Comparison of ENCODE assay signal across 8 cellular contexts in genomic region chr1:169604781-169605560, GRCh38. TPM values are rescaled to one million over a fixed set of nuclear protein-coding genes. Genes with fewer than 3 reads are reported as not detected.
DNase-seq lines count a peak whose midpoint lies in the region; ATAC-seq, FAIRE-seq and TF ChIP-seq lines count a peak whose summit lies in the region.
"Had no signal": no experiment of that assay in that cellular context is flagged by ENCODE, and none has a peak within 500 bp of the region (broad histone marks: within the 10 kb centered on the region; RNA-seq: fewer than 3 reads in every experiment).

No MANE protein-coding gene starts in this region.

- H3K4me1 ChIP-seq in stomach: no peaks in the 10 kb centered on the region
- H3K4me1 ChIP-seq: SJSA1 had no signal

- TF ChIP-seq EP300 in stomach (IDR thresholded peaks at IDR 0.05): no peak

- peaks cover 0 to 9% (median 0%) of the 10 kb centered on the region in 3 donors for H3K27me3 ChIP-seq in stomach

- peak overlapping the region; percentile 87 for H3K27ac Mint-ChIP-seq in activated naive CD8-positive, alpha-beta T cell treated with anti-CD3 and anti-CD28 coated beads, Interleukin-2, amount 10 ng/mL, durations not matched to agents 7 days and 5 days
- peak overlapping the region; percentile 58 for H3K27ac Mint-ChIP-seq in stimulated activated memory B cell treated with anti-CD40 and anti-IgM and Interleukin-4, amounts not matched to agents 10 μg/mL and 1 μg/mL and 100 μg/mL, for 72 hours

- H3K27me3 Mint-ChIP-seq in activated naive CD8-positive, alpha-beta T cell treated with anti-CD3 and anti-CD28 coated beads, Interleukin-2, amount 10 ng/mL, durations not matched to agents 7 days and 5 days: no peaks in the 10 kb centered on the region
- H3K27me3 Mint-ChIP-seq in stimulated activated memory B cell treated with anti-CD40 and anti-IgM and Interleukin-4, amounts not matched to agents 10 μg/mL and 1 μg/mL and 100 μg/mL, for 72 hours: no peaks in the 10 kb centered on the region

- H3K9me3 Mint-ChIP-seq in activated naive CD8-positive, alpha-beta T cell treated with anti-CD3 and anti-CD28 coated beads, Interleukin-2, amount 10 ng/mL, durations not matched to agents 7 days and 5 days: no peaks in the 10 kb centered on the region
- H3K9me3 Mint-ChIP-seq in stimulated activated memory B cell treated with anti-CD40 and anti-IgM and Interleukin-4, amounts not matched to agents 10 μg/mL and 1 μg/mL and 100 μg/mL, for 72 hours: peaks cover 2% of the 10 kb centered on the region

- DNase-seq in T-helper 1 cell: peak in 4 of 5 donors; percentile 12 to 91 (median 24)
- peak; percentile 41 for DNase-seq in activated naive CD8-positive, alpha-beta T cell treated with anti-CD3 and anti-CD28 coated beads, Interleukin-2, amount 10 ng/mL, durations not matched to agents 7 days and 5 days
- DNase-seq in kidney tubule cell (ENCODE audit: low spot score): no peak
- no peak for DNase-seq in frontal cortex (ENCODE audit: low spot score in 2 of 2)
- no peak for DNase-seq in stomach

- TF ChIP-seq POLR2A in stomach (IDR thresholded peaks at IDR 0.05): no peak

- FAIRE-seq in frontal cortex (lab: Jason Lieb, UNC): no peak

- no peaks in the 10 kb centered on the region for H3K9me3 ChIP-seq in stomach
- H3K9me3 ChIP-seq: SJSA1 had no signal

- no peaks in the 10 kb centered on the region for H3K36me3 ChIP-seq in stomach
- H3K36me3 ChIP-seq: SJSA1 had no signal

- H3K27ac ChIP-seq in stomach: peak overlapping the region in 1 of 5 donors; percentile 32
- H3K27ac ChIP-seq: SJSA1 had no signal

- H3K36me3 Mint-ChIP-seq in activated naive CD8-positive, alpha-beta T cell treated with anti-CD3 and anti-CD28 coated beads, Interleukin-2, amount 10 ng/mL, durations not matched to agents 7 days and 5 days: no peaks in the 10 kb centered on the region
- no peaks in the 10 kb centered on the region for H3K36me3 Mint-ChIP-seq in stimulated activated memory B cell treated with anti-CD40 and anti-IgM and Interleukin-4, amounts not matched to agents 10 μg/mL and 1 μg/mL and 100 μg/mL, for 72 hours

- no peak for TF ChIP-seq CTCF in stomach (IDR thresholded peaks at IDR 0.05)

- peak overlapping the region; percentile 51 for H3K4me3 Mint-ChIP-seq in activated naive CD8-positive, alpha-beta T cell treated with anti-CD3 and anti-CD28 coated beads, Interleukin-2, amount 10 ng/mL, durations not matched to agents 7 days and 5 days
- peak overlapping the region; percentile 3 for H3K4me3 Mint-ChIP-seq in stimulated activated memory B cell treated with anti-CD40 and anti-IgM and Interleukin-4, amounts not matched to agents 10 μg/mL and 1 μg/mL and 100 μg/mL, for 72 hours

- intact Hi-C loops in stomach (cut with DNase I; ENCODE audit: low total_unique reads): loop anchor here (10.0 kb wide), 1 partner anchor 100 kb away; no protein-coding TSS in a partner anchor

- POLR2A ChIA-PET in activated naive CD8-positive, alpha-beta T cell treated with anti-CD3 and anti-CD28 coated beads, Interleukin-2, amount 10 ng/mL, durations not matched to agents 7 days and 5 days (lab: Charles Lee): interaction anchor here (0.6 to 1.6 kb wide), 2 partner anchors 89 to 104 kb away, joined by 3 to 4 read pairs; no protein-coding TSS in a partner anchor

- ATAC-seq in HG02623 (IDR thresholded peaks at IDR 0.05; ENCODE audit: unreplicated experiment): peak; percentile 56
- peak; percentile 84 for ATAC-seq in activated naive CD8-positive, alpha-beta T cell treated with anti-CD3 and anti-CD28 coated beads, Interleukin-2, amount 10 ng/mL, durations not matched to agents 7 days and 5 days (ENCODE audit: low read depth)
- peak; percentile 95 for ATAC-seq in stimulated activated memory B cell treated with anti-CD40 and anti-IgM and Interleukin-4, amounts not matched to agents 10 μg/mL and 1 μg/mL and 100 μg/mL, for 72 hours

- peaks cover 36% of the 10 kb centered on the region for H3K4me1 Mint-ChIP-seq in activated naive CD8-positive, alpha-beta T cell treated with anti-CD3 and anti-CD28 coated beads, Interleukin-2, amount 10 ng/mL, durations not matched to agents 7 days and 5 days
- H3K4me1 Mint-ChIP-seq in stimulated activated memory B cell treated with anti-CD40 and anti-IgM and Interleukin-4, amounts not matched to agents 10 μg/mL and 1 μg/mL and 100 μg/mL, for 72 hours: peaks cover 53% of the 10 kb centered on the region

- H3K4me3 ChIP-seq in stomach: no peak overlapping the region
- H3K4me3 ChIP-seq: SJSA1 had no signal

- 51 to 62% (median 55%) methylated on average over 5 of the region's 5 CpGs for WGBS in stomach, 5 donors

RNA-seq across cellular contexts. Expression of gene F5, which starts 18.7 kb away (rescaled TPM):
- 1 to 10 TPM in 1 of 2 experiments, under 1 TPM in 1; 0.99 to 1.3 TPM for total RNA-seq in activated naive CD8-positive, alpha-beta T cell treated with anti-CD3 and anti-CD28 coated beads, Interleukin-2, amount 10 ng/mL, durations not matched to agents 7 days and 5 days
- total RNA-seq in frontal cortex: not detected
- 1 to 10 TPM in 2 of 5 donors, under 1 TPM in 1, not detected in 2; 0.87 to 4.8 (median 1.2) TPM for total RNA-seq in stomach
- 1 to 10 TPM in 1 of 3 donors, under 1 TPM in 2; 0.06 to 2.6 (median 0.53) TPM for polyA plus RNA-seq in stomach
- total RNA-seq: SJSA1 had no signal

RNA-seq across cellular contexts. Expression of gene SELP, which starts 25.0 kb away (rescaled TPM):
- total RNA-seq in activated naive CD8-positive, alpha-beta T cell treated with anti-CD3 and anti-CD28 coated beads, Interleukin-2, amount 10 ng/mL, durations not matched to agents 7 days and 5 days: under 1 TPM; 0.45 to 0.83 TPM
- total RNA-seq in frontal cortex (not detected), stomach (10 to 100 TPM in 1 of 5 donors, 1 to 10 TPM in 3, under 1 TPM in 1; 0.58 to 17.9 (median 2.8) TPM)
- 1 to 10 TPM; 1.6 to 2.7 (median 2.3) TPM for polyA plus RNA-seq in stomach
- total RNA-seq: SJSA1 had no signal

Comparison
In these comparisons a context has a peak if more than half of its experiments do, and no peak if none do; other contexts are left out.
1. DNase-seq: peak in T-helper 1 cell (4 of 5) and activated naive CD8-positive, alpha-beta T cell treated with anti-CD3 and anti-CD28 coated beads, Interleukin-2, amount 10 ng/mL, durations not matched to agents 7 days and 5 days (single experiment); none in kidney tubule cell (single experiment), frontal cortex (0 of 2) and stomach (single experiment).
2. Peak in every context shown above with its lines, with median percentiles within 50 percentile points of each other: ATAC-seq.